Comparison of ENCODE assay signal across 1 cellular context in genomic region chr4:185143596-185143969, GRCh38.
TF ChIP-seq lines count a peak whose summit lies in the region.

No MANE protein-coding gene starts in this region.

TF ChIP-seq in GM23338, 12 proteins besides CTCF, POLR2A, EP300 and RAD21 (continued from another document):
- TF ChIP-seq ZNF462 (CRISPR knock-in tag; IDR thresholded peaks at IDR 0.05) (no peak), POLR2AphosphoS5 (IDR thresholded peaks at IDR 0.05; ENCODE audit: low read depth) (no peak), EZH2phosphoT487 (IDR thresholded peaks at IDR 0.05; ENCODE audit: unreplicated experiment) (no peak), ZNF331 (CRISPR knock-in tag; IDR thresholded peaks at IDR 0.05; ENCODE audit: low read depth) (no peak)
